Comparison of ENCODE assay signal across 12 cellular contexts in genomic region chr18:47926101-47926850, GRCh38. TPM values are rescaled to one million over a fixed set of nuclear protein-coding genes. Genes with fewer than 3 reads are reported as not detected.
DNase-seq lines count a peak whose midpoint lies in the region; ATAC-seq and TF ChIP-seq lines count a peak whose summit lies in the region.
"Had no signal": no experiment of that assay in that cellular context is flagged by ENCODE, and none has a peak within 500 bp of the region (broad histone marks: within the 10 kb centered on the region; RNA-seq: fewer than 3 reads in every experiment).

No MANE protein-coding gene starts in this region.

- no peak for ATAC-seq in DND-41 (ENCODE audit: insufficient read depth, low read depth)
- no peak for ATAC-seq in naive thymus-derived CD8-positive, alpha-beta T cell
- ATAC-seq in HG02571 (IDR thresholded peaks at IDR 0.05; ENCODE audit: unreplicated experiment): no peak
- no peak for ATAC-seq in HG02798 (IDR thresholded peaks at IDR 0.05; ENCODE audit: poor library complexity, unreplicated experiment)
- ATAC-seq: activated CD4-positive, CD25-positive, alpha-beta regulatory T cell treated with anti-CD3 and anti-CD28 coated beads, Interleukin-2, amount 50 U/mL, for 24 hours; gastroesophageal sphincter; sciatic nerve had no signal

- no peaks in the 10 kb centered on the region for H3K9me3 Mint-ChIP-seq in IgD-negative memory B cell
- no peaks in the 10 kb centered on the region for H3K9me3 Mint-ChIP-seq in activated T-helper 1 cell treated with anti-CD3 and anti-CD28 coated beads, Interleukin-12 subunit alpha, Interleukin-12 subunit beta, Interleukin-2, Interleukin-4 antibody, amounts not matched to agents 30 ng/mL and 10 ng/mL and 1 ng/mL, durations not matched to agents 14 hours and 24 hours and 36 hours
- H3K9me3 Mint-ChIP-seq in naive thymus-derived CD8-positive, alpha-beta T cell: no peaks in the 10 kb centered on the region

- H4K20me1 ChIP-seq in DND-41 (ENCODE audit: insufficient read depth, low read length): peaks cover 68% of the 10 kb centered on the region

- no peaks in the 10 kb centered on the region for H3K27me3 Mint-ChIP-seq in IgD-negative memory B cell
- no peaks in the 10 kb centered on the region for H3K27me3 Mint-ChIP-seq in activated T-helper 1 cell treated with anti-CD3 and anti-CD28 coated beads, Interleukin-12 subunit alpha, Interleukin-12 subunit beta, Interleukin-2, Interleukin-4 antibody, amounts not matched to agents 30 ng/mL and 10 ng/mL and 1 ng/mL, durations not matched to agents 14 hours and 24 hours and 36 hours (ENCODE audit: insufficient read depth)
- no peaks in the 10 kb centered on the region for H3K27me3 Mint-ChIP-seq in naive thymus-derived CD8-positive, alpha-beta T cell

- intact Hi-C loops in activated T-helper 1 cell treated with anti-CD3 and anti-CD28 coated beads, Interleukin-12 subunit alpha, Interleukin-12 subunit beta, Interleukin-2, Interleukin-4 antibody, amounts not matched to agents 30 ng/mL and 10 ng/mL and 1 ng/mL, durations not matched to agents 14 hours and 24 hours and 36 hours (cut with micrococcal nuclease): loop anchor here (10.0 kb wide), 2 partner anchors 751 to 1239 kb away; partner anchors contain the start of gene IER3IP1

- H3K9ac ChIP-seq in DND-41 (ENCODE audit: low read depth, low read length): no peak overlapping the region

- no peaks in the 10 kb centered on the region for H3K27me3 ChIP-seq in DND-41 (ENCODE audit: insufficient read depth, low read length, poor library complexity)
- H3K27me3 ChIP-seq: gastroesophageal sphincter had no signal

- peaks cover 60% of the 10 kb centered on the region for H3K4me1 ChIP-seq in DND-41 (ENCODE audit: insufficient read depth, low read length)

- peaks cover 90% of the 10 kb centered on the region for H3K79me2 ChIP-seq in DND-41 (ENCODE audit: insufficient read depth, low read length)

- H3K36me3 ChIP-seq in DND-41 (ENCODE audit: insufficient read depth, low read length): no peaks in the 10 kb centered on the region
- H3K36me3 ChIP-seq: gastroesophageal sphincter had no signal

- no peak for DNase-seq in DND-41
- DNase-seq in activated T-helper 1 cell treated with anti-CD3 and anti-CD28 coated beads, Interleukin-12 subunit alpha, Interleukin-12 subunit beta, Interleukin-2, Interleukin-4 antibody, amounts not matched to agents 30 ng/mL and 10 ng/mL and 1 ng/mL, durations not matched to agents 14 hours and 24 hours and 36 hours (ENCODE audit: low spot score): no peak
- no peak for DNase-seq in naive thymus-derived CD8-positive, alpha-beta T cell
- no peak for DNase-seq in hypothalamus (lab: John Stamatoyannopoulos, UW)
- DNase-seq: GF-D8 had no signal

- no peak for TF ChIP-seq CTCF in DND-41 (IDR thresholded peaks at IDR 0.05; ENCODE audit: borderline replicate concordance, extremely low read depth, low read length, poor library complexity, severe bottlenecking)

- H3K4me1 Mint-ChIP-seq in IgD-negative memory B cell: peaks cover 40 to 52% (median 46%) of the 10 kb centered on the region in 3 donors
- peaks cover 68% of the 10 kb centered on the region for H3K4me1 Mint-ChIP-seq in activated T-helper 1 cell treated with anti-CD3 and anti-CD28 coated beads, Interleukin-12 subunit alpha, Interleukin-12 subunit beta, Interleukin-2, Interleukin-4 antibody, amounts not matched to agents 30 ng/mL and 10 ng/mL and 1 ng/mL, durations not matched to agents 14 hours and 24 hours and 36 hours (ENCODE audit: low read depth)
- peaks cover 43 to 80% (median 71%) of the 10 kb centered on the region in 4 donors for H3K4me1 Mint-ChIP-seq in naive thymus-derived CD8-positive, alpha-beta T cell

- no peak overlapping the region for H2AFZ ChIP-seq in DND-41 (ENCODE audit: low read depth, low read length)

- H3K27ac Mint-ChIP-seq in IgD-negative memory B cell: peak overlapping the region in 2 of 3 donors; percentile 40 to 76
- H3K27ac Mint-ChIP-seq in activated T-helper 1 cell treated with anti-CD3 and anti-CD28 coated beads, Interleukin-12 subunit alpha, Interleukin-12 subunit beta, Interleukin-2, Interleukin-4 antibody, amounts not matched to agents 30 ng/mL and 10 ng/mL and 1 ng/mL, durations not matched to agents 14 hours and 24 hours and 36 hours: peak overlapping the region; percentile 82
- H3K27ac Mint-ChIP-seq in naive thymus-derived CD8-positive, alpha-beta T cell: peak overlapping the region; percentile 15 to 85 (median 52)

- H3K4me3 ChIP-seq in DND-41 (ENCODE audit: low read depth in 1 of 2, low read length in 2 of 2): no peak overlapping the region
- H3K4me3 ChIP-seq: gastroesophageal sphincter had no signal

- peaks cover 4% of the 10 kb centered on the region for H3K36me3 Mint-ChIP-seq in IgD-negative memory B cell
- H3K36me3 Mint-ChIP-seq in activated T-helper 1 cell treated with anti-CD3 and anti-CD28 coated beads, Interleukin-12 subunit alpha, Interleukin-12 subunit beta, Interleukin-2, Interleukin-4 antibody, amounts not matched to agents 30 ng/mL and 10 ng/mL and 1 ng/mL, durations not matched to agents 14 hours and 24 hours and 36 hours (ENCODE audit: low read depth): peaks cover 41% of the 10 kb centered on the region
- H3K36me3 Mint-ChIP-seq in naive thymus-derived CD8-positive, alpha-beta T cell: peaks cover 0 to 6% (median 0%) of the 10 kb centered on the region in 3 donors

- peak overlapping the region; percentile 46 for H3K4me2 ChIP-seq in DND-41 (ENCODE audit: insufficient read depth, low read length)

- H3K4me3 Mint-ChIP-seq in IgD-negative memory B cell: peak overlapping the region in 2 of 4 donors; percentile 14 to 72
- peak overlapping the region; percentile 62 for H3K4me3 Mint-ChIP-seq in activated T-helper 1 cell treated with anti-CD3 and anti-CD28 coated beads, Interleukin-12 subunit alpha, Interleukin-12 subunit beta, Interleukin-2, Interleukin-4 antibody, amounts not matched to agents 30 ng/mL and 10 ng/mL and 1 ng/mL, durations not matched to agents 14 hours and 24 hours and 36 hours
- H3K4me3 Mint-ChIP-seq in naive thymus-derived CD8-positive, alpha-beta T cell: peak overlapping the region in 9 of 10 donors; percentile 11 to 83 (median 35)

- no peak overlapping the region for H3K27ac ChIP-seq in DND-41 (ENCODE audit: low read length)
- H3K27ac ChIP-seq: C4-2B, gastroesophageal sphincter had no signal

- no peaks in the 10 kb centered on the region for H3K9me3 ChIP-seq in DND-41 (ENCODE audit: insufficient read depth, low read length, severe bottlenecking)
- H3K9me3 ChIP-seq: gastroesophageal sphincter had no signal

- POLR2A ChIA-PET in naive thymus-derived CD8-positive, alpha-beta T cell (lab: Charles Lee): interaction anchor here (1.5 kb wide), 1 partner anchor 55 kb away, joined by 4 read pairs; no protein-coding TSS in a partner anchor

RNA-seq across cellular contexts. Expression of gene SMAD2, which starts 4.2 kb away (rescaled TPM):
- 57.9 TPM for polyA plus RNA-seq in IgD-negative memory B cell
- 383 and 409 TPM in 2 replicates for total RNA-seq in activated T-helper 1 cell treated with anti-CD3 and anti-CD28 coated beads, Interleukin-12 subunit alpha, Interleukin-12 subunit beta, Interleukin-2, Interleukin-4 antibody, amounts not matched to agents 30 ng/mL and 10 ng/mL and 1 ng/mL, durations not matched to agents 14 hours and 24 hours and 36 hours
- 100 to 1,000 TPM; 137 to 151 TPM for total RNA-seq in naive thymus-derived CD8-positive, alpha-beta T cell
- polyA plus RNA-seq in naive thymus-derived CD8-positive, alpha-beta T cell: 100 to 1,000 TPM in 1 of 3 donors, 10 to 100 TPM in 2; 78.2 to 116 (median 89.6) TPM
